Comparison of ENCODE assay signal across 13 cellular contexts in the genomic region with DNA sequence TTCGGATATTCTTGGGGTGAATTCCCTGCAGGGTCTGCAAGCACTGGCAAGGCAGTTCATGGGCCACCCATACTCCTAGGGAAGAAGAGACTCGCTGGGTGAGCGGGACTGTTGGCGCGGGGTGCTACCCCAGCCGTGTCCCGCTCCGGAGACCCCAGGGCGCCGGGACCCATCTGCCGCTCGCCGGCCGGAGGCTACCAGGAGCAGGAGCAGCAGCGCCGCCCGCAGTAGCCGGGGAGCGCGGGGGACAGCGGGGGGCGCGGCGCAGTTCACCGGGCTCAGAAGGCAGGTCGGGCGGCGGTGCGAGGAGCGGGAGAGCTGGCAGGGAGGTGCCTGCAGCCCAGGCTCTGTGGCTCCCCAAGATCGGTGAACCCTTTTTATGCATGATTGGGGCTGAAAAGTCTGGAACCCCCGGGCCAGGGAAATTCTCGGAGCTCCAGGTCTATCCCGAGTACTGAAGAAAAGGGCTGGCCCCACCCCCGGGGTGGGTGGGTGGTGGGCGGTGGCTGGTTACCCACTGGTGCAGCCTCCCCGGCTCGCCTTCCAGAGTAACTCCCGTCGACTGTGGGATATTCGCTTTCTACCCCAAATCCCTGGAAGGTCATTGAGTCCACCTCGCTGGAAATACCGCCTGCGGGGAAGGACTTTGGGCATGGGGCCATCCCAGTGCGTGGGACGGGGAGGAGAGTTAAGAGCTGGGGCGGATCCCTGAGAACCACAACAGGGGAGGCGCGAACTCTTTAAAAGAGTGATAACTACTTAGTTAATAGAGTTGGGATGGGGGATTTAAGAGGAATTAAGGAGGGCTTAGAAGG. TPM values are rescaled to one million over a fixed set of nuclear protein-coding genes. Genes with fewer than 3 reads are reported as not detected.
DNase-seq lines count a peak whose midpoint lies in the region; ATAC-seq and TF ChIP-seq lines count a peak whose summit lies in the region.
"Had no signal": no experiment of that assay in that cellular context is flagged by ENCODE, and none has a peak within 500 bp of the region (broad histone marks: within the 10 kb centered on the region; RNA-seq: fewer than 3 reads in every experiment).

No MANE protein-coding gene starts in this region.

- peak; percentile 28 for DNase-seq in AG08395 (ENCODE audit: low spot score)
- peak; percentile 55 for DNase-seq in WERI-Rb-1
- peak; percentile 48 for DNase-seq in glutamatergic neuron
- DNase-seq in osteocyte (ENCODE audit: extremely low spot score, unreplicated experiment), result no peak
- no peak for DNase-seq in activated T-cell treated with anti-CD3 and anti-CD28 coated beads, Interleukin-2, amount 50 U/mL, for 1 hour
- no peak for DNase-seq in hippocampal formation (lab: John Stamatoyannopoulos, UW)
- DNase-seq: activated effector memory CD4-positive, alpha-beta T cell treated with anti-CD3 and anti-CD28 coated beads, Interleukin-2, amount 50 U/mL, for 16 hours; COR-L47; KG1; SHP77 had no signal

- H3K27ac Mint-ChIP-seq in glutamatergic neuron (ENCODE audit: unreplicated experiment) (no peak overlapping the region), osteocyte (ENCODE audit: unreplicated experiment) (no peak overlapping the region)
- H3K27ac Mint-ChIP-seq: stimulated activated effector memory CD8-positive, alpha-beta T cell treated with anti-CD3 and anti-CD28 coated beads, Interleukin-12 subunit alpha, Interleukin-12 subunit beta, amount 100 ng/mL, for 72 hours had no signal

- H3K27me3 ChIP-seq in WERI-Rb-1 (ENCODE audit: insufficient read depth, low read depth, severe bottlenecking), result no peaks in the 10 kb centered on the region

- H3K4me3 ChIP-seq in WERI-Rb-1 (ENCODE audit: low read depth, low read length), result no peak overlapping the region

- peaks cover 11% of the 10 kb centered on the region for H3K4me1 Mint-ChIP-seq in glutamatergic neuron (ENCODE audit: low read depth, unreplicated experiment)
- peaks cover 7% of the 10 kb centered on the region for H3K4me1 Mint-ChIP-seq in osteocyte (ENCODE audit: unreplicated experiment)
- H3K4me1 Mint-ChIP-seq: stimulated activated effector memory CD8-positive, alpha-beta T cell treated with anti-CD3 and anti-CD28 coated beads, Interleukin-12 subunit alpha, Interleukin-12 subunit beta, amount 100 ng/mL, for 72 hours had no signal

- H3K9me3 Mint-ChIP-seq in glutamatergic neuron (ENCODE audit: unreplicated experiment) (peaks cover 1% of the 10 kb centered on the region), osteocyte (ENCODE audit: unreplicated experiment) (no peaks in the 10 kb centered on the region)

- no peaks in the 10 kb centered on the region for H3K9me3 ChIP-seq in WERI-Rb-1 (ENCODE audit: severe bottlenecking)

- TF ChIP-seq CTCF in WERI-Rb-1 (IDR thresholded peaks at IDR 0.05; ENCODE audit: low read depth, low read length) (no peak), glutamatergic neuron (IDR thresholded peaks at IDR 0.05; ENCODE audit: partially characterized antibody, unreplicated experiment) (no peak), osteocyte (IDR thresholded peaks at IDR 0.05) (no peak)

- ATAC-seq in HG02884 (IDR thresholded peaks at IDR 0.05; ENCODE audit: unreplicated experiment), result no peak
- ATAC-seq in HG03097 (IDR thresholded peaks at IDR 0.05; ENCODE audit: low FRiP score, unreplicated experiment), result no peak
- ATAC-seq: stimulated activated effector memory CD8-positive, alpha-beta T cell treated with anti-CD3 and anti-CD28 coated beads, Interleukin-12 subunit alpha, Interleukin-12 subunit beta, amount 100 ng/mL, for 72 hours had no signal

- H3K36me3 ChIP-seq in WERI-Rb-1, result no peaks in the 10 kb centered on the region

- H3K4me3 Mint-ChIP-seq in glutamatergic neuron (ENCODE audit: unreplicated experiment) (peak overlapping the region; percentile 77), osteocyte (ENCODE audit: unreplicated experiment) (peak overlapping the region; percentile 69)
- H3K4me3 Mint-ChIP-seq: stimulated activated effector memory CD8-positive, alpha-beta T cell treated with anti-CD3 and anti-CD28 coated beads, Interleukin-12 subunit alpha, Interleukin-12 subunit beta, amount 100 ng/mL, for 72 hours had no signal

- H3K27ac ChIP-seq in WERI-Rb-1, result no peak overlapping the region

- H3K36me3 Mint-ChIP-seq in glutamatergic neuron (ENCODE audit: unreplicated experiment) (no peaks in the 10 kb centered on the region), osteocyte (ENCODE audit: unreplicated experiment) (peaks cover 2% of the 10 kb centered on the region)
- H3K36me3 Mint-ChIP-seq: stimulated activated effector memory CD8-positive, alpha-beta T cell treated with anti-CD3 and anti-CD28 coated beads, Interleukin-12 subunit alpha, Interleukin-12 subunit beta, amount 100 ng/mL, for 72 hours had no signal

- H3K27me3 Mint-ChIP-seq in glutamatergic neuron (ENCODE audit: unreplicated experiment) (peaks cover 2% of the 10 kb centered on the region), osteocyte (ENCODE audit: unreplicated experiment) (peaks cover 83% of the 10 kb centered on the region)

RNA-seq across cellular contexts. Expression of gene PF4, which starts 37.6 kb away (rescaled TPM):
- total RNA-seq in glutamatergic neuron (ENCODE audit: unreplicated experiment), result not detected
- total RNA-seq in osteocyte, result not detected in 2 replicates

RNA-seq across cellular contexts. Expression of gene PPBP, which starts 43.7 kb away (rescaled TPM):
- total RNA-seq in glutamatergic neuron (ENCODE audit: unreplicated experiment), result not detected
- total RNA-seq in osteocyte, result not detected in 2 replicates

RNA-seq across cellular contexts. Expression of gene CXCL5, which starts 54.2 kb away (rescaled TPM):
- not detected for total RNA-seq in glutamatergic neuron (ENCODE audit: unreplicated experiment)
- 0.13 and 0.18 TPM in 2 replicates for total RNA-seq in osteocyte

Comparison
In these comparisons a context has a peak if more than half of its experiments do, and no peak if none do; other contexts are left out.
1. DNase-seq: peak in AG08395 (single experiment), WERI-Rb-1 (single experiment) and glutamatergic neuron (single experiment); none in osteocyte (single experiment), activated T-cell treated with anti-CD3 and anti-CD28 coated beads, Interleukin-2, amount 50 U/mL, for 1 hour (single experiment) and hippocampal formation (0 of 2).